1 cellular context compared by ENCODE assay signal in the genomic region with DNA sequence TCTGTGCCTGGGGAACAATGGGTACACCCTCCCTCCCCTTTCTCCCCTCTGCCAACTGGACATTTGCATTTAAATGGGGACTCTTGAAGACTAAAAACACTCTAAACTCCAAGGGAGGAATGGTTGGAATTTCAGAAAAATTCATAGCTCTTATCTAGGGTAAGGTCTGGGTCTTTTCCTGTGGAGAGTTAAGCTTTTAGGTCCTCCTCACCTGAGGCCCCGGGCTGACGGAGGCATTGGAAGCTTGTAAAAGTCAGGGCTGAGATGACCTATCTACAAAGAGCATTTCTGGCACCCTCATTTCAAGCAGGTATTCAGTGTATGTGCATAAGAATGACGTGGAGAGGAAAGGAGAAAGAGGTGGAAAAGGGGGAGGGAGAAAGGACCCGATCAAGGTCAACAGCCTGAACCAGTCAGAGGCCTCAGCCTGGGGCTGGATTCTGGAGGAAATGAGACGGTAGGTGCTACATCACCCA.
TF ChIP-seq lines count a peak whose summit lies in the region.

No MANE protein-coding gene starts in this region.

TF ChIP-seq in WTC11, 78 proteins besides CTCF, POLR2A, EP300 and RAD21 (continued from another document):
- TF ChIP-seq, protein P1, sequence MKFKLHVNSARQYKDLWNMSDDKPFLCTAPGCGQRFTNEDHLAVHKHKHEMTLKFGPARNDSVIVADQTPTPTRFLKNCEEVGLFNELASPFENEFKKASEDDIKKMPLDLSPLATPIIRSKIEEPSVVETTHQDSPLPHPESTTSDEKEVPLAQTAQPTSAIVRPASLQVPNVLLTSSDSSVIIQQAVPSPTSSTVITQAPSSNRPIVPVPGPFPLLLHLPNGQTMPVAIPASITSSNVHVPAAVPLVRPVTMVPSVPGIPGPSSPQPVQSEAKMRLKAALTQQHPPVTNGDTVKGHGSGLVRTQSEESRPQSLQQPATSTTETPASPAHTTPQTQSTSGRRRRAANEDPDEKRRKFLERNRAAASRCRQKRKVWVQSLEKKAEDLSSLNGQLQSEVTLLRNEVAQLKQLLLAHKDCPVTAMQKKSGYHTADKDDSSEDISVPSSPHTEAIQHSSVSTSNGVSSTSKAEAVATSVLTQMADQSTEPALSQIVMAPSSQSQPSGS (CRISPR knock-in tag; IDR thresholded peaks at IDR 0.05; ENCODE audit: borderline replicate concordance, low read depth): no peak
- TF ChIP-seq JAZF1 (CRISPR knock-in tag; IDR thresholded peaks at IDR 0.05) (no peak), GTF2I (CRISPR knock-in tag; conservative IDR thresholded peaks at IDR 0.05) (no peak), TEAD4 (CRISPR knock-in tag; IDR thresholded peaks at IDR 0.05) (peak; percentile 40; the same call in 1 of the 2 replicates), TEAD1 (CRISPR knock-in tag; IDR thresholded peaks at IDR 0.05) (peak; percentile 75; the same call in 1 of the 2 replicates)
- TF ChIP-seq, protein P2, sequence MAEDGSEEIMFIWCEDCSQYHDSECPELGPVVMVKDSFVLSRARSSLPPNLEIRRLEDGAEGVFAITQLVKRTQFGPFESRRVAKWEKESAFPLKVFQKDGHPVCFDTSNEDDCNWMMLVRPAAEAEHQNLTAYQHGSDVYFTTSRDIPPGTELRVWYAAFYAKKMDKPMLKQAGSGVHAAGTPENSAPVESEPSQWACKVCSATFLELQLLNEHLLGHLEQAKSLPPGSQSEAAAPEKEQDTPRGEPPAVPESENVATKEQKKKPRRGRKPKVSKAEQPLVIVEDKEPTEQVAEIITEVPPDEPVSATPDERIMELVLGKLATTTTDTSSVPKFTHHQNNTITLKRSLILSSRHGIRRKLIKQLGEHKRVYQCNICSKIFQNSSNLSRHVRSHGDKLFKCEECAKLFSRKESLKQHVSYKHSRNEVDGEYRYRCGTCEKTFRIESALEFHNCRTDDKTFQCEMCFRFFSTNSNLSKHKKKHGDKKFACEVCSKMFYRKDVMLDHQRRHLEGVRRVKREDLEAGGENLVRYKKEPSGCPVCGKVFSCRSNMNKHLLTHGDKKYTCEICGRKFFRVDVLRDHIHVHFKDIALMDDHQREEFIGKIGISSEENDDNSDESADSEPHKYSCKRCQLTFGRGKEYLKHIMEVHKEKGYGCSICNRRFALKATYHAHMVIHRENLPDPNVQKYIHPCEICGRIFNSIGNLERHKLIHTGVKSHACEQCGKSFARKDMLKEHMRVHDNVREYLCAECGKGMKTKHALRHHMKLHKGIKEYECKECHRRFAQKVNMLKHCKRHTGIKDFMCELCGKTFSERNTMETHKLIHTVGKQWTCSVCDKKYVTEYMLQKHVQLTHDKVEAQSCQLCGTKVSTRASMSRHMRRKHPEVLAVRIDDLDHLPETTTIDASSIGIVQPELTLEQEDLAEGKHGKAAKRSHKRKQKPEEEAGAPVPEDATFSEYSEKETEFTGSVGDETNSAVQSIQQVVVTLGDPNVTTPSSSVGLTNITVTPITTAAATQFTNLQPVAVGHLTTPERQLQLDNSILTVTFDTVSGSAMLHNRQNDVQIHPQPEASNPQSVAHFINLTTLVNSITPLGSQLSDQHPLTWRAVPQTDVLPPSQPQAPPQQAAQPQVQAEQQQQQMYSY (CRISPR knock-in tag; IDR thresholded peaks at IDR 0.05): 0 out of 2 replicates have a peak, but pooled peaks have one; percentile 26
